Comparison of ENCODE assay signal across 12 cellular contexts in genomic region chr6:13462380-13463326, GRCh38. TPM values are rescaled to one million over a fixed set of nuclear protein-coding genes. Genes with fewer than 3 reads are reported as not detected.
DNase-seq lines count a peak whose midpoint lies in the region; ATAC-seq and TF ChIP-seq lines count a peak whose summit lies in the region.
"Had no signal": no experiment of that assay in that cellular context is flagged by ENCODE, and none has a peak within 500 bp of the region (broad histone marks: within the 10 kb centered on the region; RNA-seq: fewer than 3 reads in every experiment).

No MANE protein-coding gene starts in this region.

- H3K4me1 Mint-ChIP-seq in GM23338, result peaks cover 48% of the 10 kb centered on the region
- peaks cover 76% of the 10 kb centered on the region for H3K4me1 Mint-ChIP-seq in activated naive CD8-positive, alpha-beta T cell (ENCODE audit: low read depth)
- H3K4me1 Mint-ChIP-seq in memory B cell, result peaks cover 48% of the 10 kb centered on the region

- peaks cover 16% of the 10 kb centered on the region for H3K79me2 ChIP-seq in GM23338 (replicated peaks; ENCODE audit: insufficient read depth)

- H3K27ac ChIP-seq in BLaER1 treated with 17β-estradiol and CSF1 and Interleukin-3, amounts not matched to agents 10 nM and 100 nM, result no peak overlapping the region
- peak overlapping the region; percentile 75 for H3K27ac ChIP-seq in GM23338 (ENCODE audit: low read depth)

- H3K36me3 Mint-ChIP-seq in GM23338 (ENCODE audit: low read depth) (peaks cover 8% of the 10 kb centered on the region; the same call in 1 of the 3 replicates), memory B cell (peaks cover 6% of the 10 kb centered on the region)
- H3K36me3 Mint-ChIP-seq in activated naive CD8-positive, alpha-beta T cell, result peaks cover 6% of the 10 kb centered on the region

- no peak overlapping the region for H3K4me3 ChIP-seq in BLaER1 treated with 17β-estradiol and CSF1 and Interleukin-3, amounts not matched to agents 10 nM and 100 nM
- peak overlapping the region; percentile 25 for H3K4me3 ChIP-seq in GM23338
- H3K4me3 ChIP-seq: dorsolateral prefrontal cortex had no signal

- H3K9me3 Mint-ChIP-seq in GM23338, result no peaks in the 10 kb centered on the region
- H3K9me3 Mint-ChIP-seq in activated naive CD8-positive, alpha-beta T cell (ENCODE audit: low read depth), result no peaks in the 10 kb centered on the region
- no peaks in the 10 kb centered on the region for H3K9me3 Mint-ChIP-seq in memory B cell

- ATAC-seq in GM23338 (peak; percentile 67), memory B cell (ENCODE audit: low read depth) (peak; percentile 51)

- H4K20me1 ChIP-seq in BLaER1 treated with 17β-estradiol and CSF1 and Interleukin-3, amounts not matched to agents 10 nM and 100 nM, result peaks cover 0 to 30% (median 0%) of the 10 kb centered on the region in 11 experiments; a peak in 4 of 22 replicates
- no peaks in the 10 kb centered on the region for H4K20me1 ChIP-seq in GM23338 (replicated peaks; ENCODE audit: insufficient read depth)

- no peaks in the 10 kb centered on the region for H3K9me2 ChIP-seq in GM23338 (ENCODE audit: insufficient read depth)

- H3K4me3 Mint-ChIP-seq in GM23338 (peak overlapping the region; percentile 54), memory B cell (no peak overlapping the region)
- H3K4me3 Mint-ChIP-seq in activated naive CD8-positive, alpha-beta T cell, result peak overlapping the region; percentile 69

- H3K27me3 Mint-ChIP-seq in GM23338 (ENCODE audit: insufficient read depth, low read depth, poor library complexity), result peaks cover 5% of the 10 kb centered on the region
- no peaks in the 10 kb centered on the region for H3K27me3 Mint-ChIP-seq in activated naive CD8-positive, alpha-beta T cell
- no peaks in the 10 kb centered on the region for H3K27me3 Mint-ChIP-seq in memory B cell

- H3K4me2 ChIP-seq in BLaER1 treated with 17β-estradiol and CSF1 and Interleukin-3, amounts not matched to agents 10 nM and 100 nM, result peak overlapping the region in 9 of 11 experiments; percentile 11 to 49 (median 41); a peak in 18 of 22 replicates
- H3K4me2 ChIP-seq in GM23338, result peak overlapping the region; percentile 34

- H3K27ac Mint-ChIP-seq in GM23338 (peak overlapping the region; percentile 77), memory B cell (peak overlapping the region; percentile 82)
- H3K27ac Mint-ChIP-seq in activated naive CD8-positive, alpha-beta T cell, result peak overlapping the region; percentile 22

- TF ChIP-seq CTCF in GM23338 (conservative IDR thresholded peaks at IDR 0.05; ENCODE audit: low read depth in 2 of 2), result no peak

- DNase-seq in GM23338 (ENCODE audit: low spot score) (peak; percentile 60), memory B cell (ENCODE audit: low spot score in 2 of 2) (no peak), H4 (ENCODE audit: low spot score) (no peak), dermis blood vessel endothelial cell (no peak), T1000 (lab: John Stamatoyannopoulos, UW) (no peak)
- no peak for DNase-seq in stimulated activated CD4-positive, alpha-beta T cell treated with anti-CD3 and anti-CD28 coated beads, Interleukin-2, amount 100 ng/mL, for 24 hours
- DNase-seq: DMS153, dorsolateral prefrontal cortex, glutamatergic neuron, NCI-H1694 treated with DMSO at 0.1 percent for 48 hours had no signal

- peaks cover 29 to 49% (median 40%) of the 10 kb centered on the region in 10 experiments for H3K4me1 ChIP-seq in BLaER1 treated with 17β-estradiol and CSF1 and Interleukin-3, amounts not matched to agents 10 nM and 100 nM
- peaks cover 53% of the 10 kb centered on the region for H3K4me1 ChIP-seq in GM23338 (ENCODE audit: insufficient read depth)

- no peaks in the 10 kb centered on the region for H3K27me3 ChIP-seq in BLaER1 treated with 17β-estradiol and CSF1 and Interleukin-3, amounts not matched to agents 10 nM and 100 nM
- no peaks in the 10 kb centered on the region for H3K27me3 ChIP-seq in GM23338 (ENCODE audit: insufficient read depth)
- H3K27me3 ChIP-seq: dorsolateral prefrontal cortex had no signal

- 0 out of 22 replicates have a peak overlapping the region, but pooled peaks of 1 of the 11 experiments have one; percentile 24 for H3K9ac ChIP-seq in BLaER1 treated with 17β-estradiol and CSF1 and Interleukin-3, amounts not matched to agents 10 nM and 100 nM

- H3K9me3 ChIP-seq in BLaER1 treated with 17β-estradiol and CSF1 and Interleukin-3, amounts not matched to agents 10 nM and 100 nM (replicated peaks in 1 of 11), result peaks cover 0 to 8% (median 0%) of the 10 kb centered on the region in 11 experiments; a peak in 2 of 22 replicates

- H3F3A ChIP-seq in GM23338 (replicated peaks; ENCODE audit: low read depth), result peaks cover 2% of the 10 kb centered on the region; the same call in 1 of the 2 replicates

- H3K36me3 ChIP-seq in BLaER1 treated with 17β-estradiol and CSF1 and Interleukin-3, amounts not matched to agents 10 nM and 100 nM, result peaks cover 0 to 19% (median 7%) of the 10 kb centered on the region in 11 experiments; a peak in 7 of 22 replicates
- no peaks in the 10 kb centered on the region for H3K36me3 ChIP-seq in GM23338 (ENCODE audit: insufficient read depth)

- H2AFZ ChIP-seq in GM23338, result no peak overlapping the region

TF ChIP-seq in GM23338, 12 proteins besides CTCF, POLR2A, EP300 and RAD21:
- TF ChIP-seq EZH2phosphoT487 (IDR thresholded peaks at IDR 0.05; ENCODE audit: unreplicated experiment) (no peak), NANOG (IDR thresholded peaks at IDR 0.05; ENCODE audit: borderline replicate concordance) (peak; percentile 38; the same call in 1 of the 2 replicates)

RNA-seq across cellular contexts. Expression of gene GFOD1, which starts 24.7 kb away (rescaled TPM):
- 12.8 and 13.1 TPM in 2 replicates for total RNA-seq in GM23338 (2014; rRNA removed; shearing (Covaris generic))
- polyA plus RNA-seq in GM23338 (2016; fragmentation: Nextera tagmentation; extraction: Ambion mirVana), result 4.1 and 4.9 TPM in 2 replicates
- total RNA-seq in H4 (2014; rRNA removed; shearing (Covaris generic)), result 0.82 and 0.87 TPM in 2 replicates
- total RNA-seq in dermis blood vessel endothelial cell, result 40.1 and 41.7 TPM in 2 replicates

Comparison
In these comparisons a context has a peak if more than half of its experiments do, and no peak if none do; other contexts are left out.
1. H3K27ac Mint-ChIP-seq: peak in every context shown above with its lines; median percentile 82 in memory B cell; 77 in GM23338; 22 in activated naive CD8-positive, alpha-beta T cell.